ENCODE assay signal across 14 cellular contexts in the genomic region with DNA sequence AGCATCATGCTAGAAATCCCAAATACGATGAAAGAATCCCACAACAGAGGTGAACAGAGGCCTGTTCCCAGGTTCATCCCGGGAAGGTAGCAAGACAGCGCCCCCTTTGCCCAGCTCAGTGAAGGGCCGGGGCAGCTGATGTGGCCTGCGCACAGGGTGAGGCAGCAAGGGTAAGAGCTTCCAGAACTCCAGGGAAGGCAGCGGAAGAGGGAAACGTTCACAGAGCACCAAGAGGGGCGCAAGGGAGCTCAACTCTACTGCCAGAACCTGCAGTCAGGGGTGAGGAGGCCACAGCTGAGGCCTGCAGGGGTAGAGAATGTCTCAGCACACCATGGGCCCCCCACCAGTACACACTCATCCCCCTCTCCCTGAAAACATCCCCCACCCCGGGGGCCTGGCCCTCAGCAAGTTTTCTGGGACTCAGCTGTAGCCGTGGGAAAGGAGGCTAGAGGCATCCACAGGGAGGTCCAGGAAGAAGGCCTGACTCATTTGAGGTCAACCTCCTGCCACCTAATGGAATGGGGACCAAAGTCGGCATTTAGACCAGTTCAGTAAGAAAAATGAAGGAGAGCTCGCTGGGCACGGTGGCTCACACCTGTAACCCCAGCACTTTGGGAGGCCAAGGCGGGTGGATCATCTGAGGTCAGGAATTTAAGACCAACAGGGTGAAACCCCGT.
DNase-seq lines count a peak whose midpoint lies in the region; ATAC-seq and TF ChIP-seq lines count a peak whose summit lies in the region.
"Had no signal": no experiment of that assay in that cellular context is flagged by ENCODE, and none has a peak within 500 bp of the region (broad histone marks: within the 10 kb centered on the region; RNA-seq: fewer than 3 reads in every experiment).

No MANE protein-coding gene starts in this region.

- no TSS peak for BruUV-seq in Panc1 (replicated peaks; lab: Mats Ljungman, UMichigan)

- 77% methylated on average over 15 of the region's 15 CpGs for WGBS in smooth muscle cell (ENCODE audit: low lambda C conversion rate)

- intact Hi-C loops in Panc1 (cut with micrococcal nuclease; ENCODE audit: unreplicated experiment): no loop called here

- H3K27ac ChIP-seq in Panc1 (ENCODE audit: low read length) (no peak overlapping the region), epithelial cell of prostate (peak overlapping the region; percentile 96), smooth muscle cell (ENCODE audit: low read depth) (no peak overlapping the region)

- H4K20me1 ChIP-seq in smooth muscle cell (ENCODE audit: low read depth): no peaks in the 10 kb centered on the region

- peak; percentile 16 for DNase-seq in NCI-H82 (lab: John Stamatoyannopoulos, UW)
- DNase-seq in NCI-H82 treated with DMSO at 0.1 percent for 48 hours (lab: John Stamatoyannopoulos, UW; ENCODE audit: unreplicated experiment): no peak
- no peak for DNase-seq in Panc1 (ENCODE audit: low read depth, low spot score)
- no peak for DNase-seq in epithelial cell of prostate (ENCODE audit: low read depth, low spot score)
- no peak for DNase-seq in smooth muscle cell (lab: John Stamatoyannopoulos, UW; ENCODE audit: unreplicated experiment)
- DNase-seq in activated naive CD4-positive, alpha-beta T cell treated with anti-CD3 and anti-CD28 coated beads, Interleukin-2, amount 50 U/mL, for 16 hours: no peak
- no peak for DNase-seq in NCI-H226
- DNase-seq: activated CD4-positive, alpha-beta T cell treated with anti-CD3 and anti-CD28 coated beads, Interleukin-2, amount 50 U/mL, for 4 hours; activated naive CD8-positive, alpha-beta T cell treated with anti-CD3 and anti-CD28 coated beads, Interleukin-2, amount 10 ng/mL, durations not matched to agents 7 days and 5 days; NCI-H1092 treated with DMSO at 0.1 percent for 48 hours; RPMI8226; stimulated activated naive CD4-positive, alpha-beta T cell had no signal

- no peaks in the 10 kb centered on the region for H3K36me3 ChIP-seq in Panc1 (ENCODE audit: control insufficient read depth, insufficient read depth, low read length)
- H3K36me3 ChIP-seq in smooth muscle cell (ENCODE audit: low read depth): no peaks in the 10 kb centered on the region

- H3K9ac ChIP-seq in smooth muscle cell (ENCODE audit: low read depth): no peak overlapping the region

- H3K27me3 ChIP-seq in Panc1 (ENCODE audit: control insufficient read depth, insufficient read depth, low read length): no peaks in the 10 kb centered on the region
- no peaks in the 10 kb centered on the region for H3K27me3 ChIP-seq in smooth muscle cell (ENCODE audit: low read depth)

- H3K4me2 ChIP-seq in smooth muscle cell: no peak overlapping the region

- H3K9me3 ChIP-seq in Panc1 (ENCODE audit: control insufficient read depth, insufficient read depth, low read depth, low read length) (no peaks in the 10 kb centered on the region), smooth muscle cell (replicated peaks; ENCODE audit: low read depth) (no peaks in the 10 kb centered on the region)

- ATAC-seq in Panc1 (peak; percentile 30), HG02588 (IDR thresholded peaks at IDR 0.05; ENCODE audit: unreplicated experiment) (no peak)

- in situ Hi-C loops in Panc1 (cut with HindIII; ENCODE audit: low pct_unique_long_range_greater_than_20kb, low sequenced_read_pairs): no loop called here

- POLR2A ChIA-PET in Panc1 (lab: Charles Lee): no interaction called here

- TF ChIP-seq CTCF in Panc1 (IDR thresholded peaks at IDR 0.05) (no peak; the same call in 1 of the 2 replicates), smooth muscle cell (IDR thresholded peaks at IDR 0.05; ENCODE audit: borderline replicate concordance, insufficient read depth, poor library complexity, severe bottlenecking) (peak; percentile 20)

- no peak overlapping the region for H2AFZ ChIP-seq in smooth muscle cell (ENCODE audit: low read depth)

- H3F3A ChIP-seq in smooth muscle cell (ENCODE audit: low read depth): peaks cover 3% of the 10 kb centered on the region

- CTCF ChIA-PET in Panc1 (lab: Charles Lee): no interaction called here

- peaks cover 9% of the 10 kb centered on the region for H3K4me1 ChIP-seq in Panc1 (ENCODE audit: control insufficient read depth, insufficient read depth, low read length)
- no peaks in the 10 kb centered on the region for H3K4me1 ChIP-seq in smooth muscle cell (ENCODE audit: low read depth)

- H3K4me3 ChIP-seq in Panc1 (ENCODE audit: low read depth in 2 of 2, low read length in 2 of 2) (no peak overlapping the region), smooth muscle cell (no peak overlapping the region)
- H3K4me3 ChIP-seq: skin epidermis had no signal

- no peaks in the 10 kb centered on the region for H3K79me2 ChIP-seq in smooth muscle cell (ENCODE audit: low read depth)
